Comparison of ENCODE assay signal across 8 cellular contexts in genomic region chr11:117824571-117825537, GRCh38. TPM values are rescaled to one million over a fixed set of nuclear protein-coding genes. Genes with fewer than 3 reads are reported as not detected.
DNase-seq lines count a peak whose midpoint lies in the region; ATAC-seq, FAIRE-seq and TF ChIP-seq lines count a peak whose summit lies in the region.

FXYD2 (minus strand) TSS chr11:117824744; CDS start chr11:117824678, 66 bp downstream.

- in situ Hi-C loops in gastrocnemius medialis (cut with MboI; ENCODE audit: low sequenced_read_pairs in 4 of 4): no loop called here

- ATAC-seq in gastrocnemius medialis (peak; percentile 36 to 58), esophagus mucosa (no peak), GM21619 (IDR thresholded peaks at IDR 0.05; ENCODE audit: unreplicated experiment) (no peak)

- H3K27me3 ChIP-seq in WERI-Rb-1 (ENCODE audit: insufficient read depth, low read depth, severe bottlenecking) (no peaks in the 10 kb centered on the region), gastrocnemius medialis (no peaks in the 10 kb centered on the region)

- peaks cover 6 to 8% of the 10 kb centered on the region in 2 donors for H3K4me1 ChIP-seq in gastrocnemius medialis

- peak; percentile 79 for FAIRE-seq in GM12892 (lab: Jason Lieb, UNC)

- H3K9me3 ChIP-seq in WERI-Rb-1 (ENCODE audit: severe bottlenecking): no peaks in the 10 kb centered on the region
- no peaks in the 10 kb centered on the region for H3K9me3 ChIP-seq in gastrocnemius medialis

- 0 out of 2 replicates have a peak within 1 kb of the TSS, but pooled peaks have one; percentile 3 for H3K4me3 ChIP-seq in WERI-Rb-1 (ENCODE audit: low read depth, low read length)
- no peak within 1 kb of the TSS for H3K4me3 ChIP-seq in gastrocnemius medialis

- H3K27ac ChIP-seq in WERI-Rb-1: peak within 1 kb of the TSS; percentile 89
- peak within 1 kb of the TSS; percentile 45 to 60 (median 54) for H3K27ac ChIP-seq in gastrocnemius medialis

- TF ChIP-seq CTCF in WERI-Rb-1 (IDR thresholded peaks at IDR 0.05; ENCODE audit: low read depth, low read length) (no peak), gastrocnemius medialis (IDR thresholded peaks at IDR 0.05 in 4 of 5, conservative IDR thresholded peaks at IDR 0.05 in 1 of 5) (no peak)

- DNase-seq in GM12892 (ENCODE audit: insufficient read length) (no peak), WERI-Rb-1 (peak; percentile 7), glomerular visceral epithelial cell (ENCODE audit: extremely low spot score) (peak; percentile 59), gastrocnemius medialis (peak; percentile 1 to 58), NCI-H748 treated with DMSO at 0.1 percent for 48 hours (lab: John Stamatoyannopoulos, UW) (no peak), hepatic stellate cell (ENCODE audit: low spot score) (no peak)

- TF ChIP-seq POLR2A in GM12892 (IDR thresholded peaks at IDR 0.05; ENCODE audit: low read depth, low read length): no peak
- no peak for TF ChIP-seq POLR2A in gastrocnemius medialis (IDR thresholded peaks at IDR 0.05)

- H3K36me3 ChIP-seq in WERI-Rb-1 (no peaks in the 10 kb centered on the region), gastrocnemius medialis (no peaks in the 10 kb centered on the region)

- intact Hi-C loops in gastrocnemius medialis (cut with DNase I; ENCODE audit: low total_unique reads): no loop called here

RNA-seq across cellular contexts. Expression of gene FXYD2, which starts in this region (rescaled TPM):
- polyA plus RNA-seq in GM12892 (2012; ENCODE audit: missing spikeins): 7.4 TPM
- total RNA-seq in gastrocnemius medialis (under 1 TPM in 1 of 4 donors, not detected in 3; 0.87 TPM), esophagus mucosa (not detected)

Comparison
In these comparisons a context has a peak if more than half of its experiments do, and no peak if none do; other contexts are left out.
1. Peak in DNase-seq, ATAC-seq and H3K27ac ChIP-seq in gastrocnemius medialis; RNA of the gene not detected or under 1 TPM.
2. DNase-seq: peak in WERI-Rb-1 (single experiment) and glomerular visceral epithelial cell (single experiment); none in GM12892 (single experiment), NCI-H748 treated with DMSO at 0.1 percent for 48 hours (single experiment) and hepatic stellate cell (single experiment).